In the genomic region with DNA sequence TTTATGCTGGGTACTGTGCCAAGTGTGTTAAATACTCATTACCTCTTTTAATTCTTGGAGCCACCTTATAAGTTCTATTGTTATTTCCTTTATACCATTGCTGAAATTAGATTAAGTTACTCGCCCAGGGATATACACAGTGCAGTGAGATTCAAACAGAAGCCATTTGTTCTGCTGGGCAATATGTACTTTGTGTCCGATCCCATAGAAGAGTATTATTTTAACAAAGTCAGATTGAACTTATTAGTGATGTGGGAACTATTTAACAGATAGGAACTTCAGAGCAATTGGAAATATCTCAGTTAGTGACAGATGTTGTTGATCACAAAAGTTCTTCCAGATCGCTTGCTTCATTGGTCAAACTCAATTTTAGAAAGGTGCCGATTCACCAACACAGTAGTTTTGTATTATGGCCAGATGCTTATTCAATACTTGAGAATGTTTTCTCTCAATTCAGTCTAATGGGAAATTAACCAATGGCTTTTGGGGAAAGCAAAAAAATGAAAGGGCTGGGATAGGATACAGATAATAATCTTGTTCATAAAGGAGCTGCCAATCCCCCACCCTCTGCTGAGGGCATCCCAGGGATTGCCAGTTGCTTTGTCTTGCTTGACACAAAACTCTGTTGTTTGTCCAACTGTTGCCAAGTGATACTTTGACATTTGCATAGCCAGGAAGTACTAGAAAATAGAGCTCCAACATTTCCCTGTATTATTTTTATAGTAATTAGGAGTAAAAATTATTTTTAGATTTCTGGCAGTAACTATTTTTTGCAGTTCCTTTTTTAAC, we compare ENCODE assay signal across 19 cellular contexts.
DNase-seq lines count a peak whose midpoint lies in the region; ATAC-seq and TF ChIP-seq lines count a peak whose summit lies in the region.
"Had no signal": no experiment of that assay in that cellular context is flagged by ENCODE, and none has a peak within 500 bp of the region (broad histone marks: within the 10 kb centered on the region; RNA-seq: fewer than 3 reads in every experiment).

No MANE protein-coding gene starts in this region.

- peaks cover 0 to 12% (median 0%) of the 10 kb centered on the region in 3 donors for H3K4me1 ChIP-seq in gastroesophageal sphincter

- intact Hi-C loops in lower leg skin (cut with DNase I; ENCODE audit: low total_unique reads): no loop called here

- no peaks in the 10 kb centered on the region for H3K36me3 ChIP-seq in gastroesophageal sphincter
- H3K36me3 ChIP-seq: WERI-Rb-1 had no signal

- no peak for TF ChIP-seq EP300 in gastroesophageal sphincter (IDR thresholded peaks at IDR 0.05)

- ATAC-seq in gastroesophageal sphincter (peak; percentile 28), GM21423 (IDR thresholded peaks at IDR 0.05; ENCODE audit: unreplicated experiment) (no peak)
- ATAC-seq: left colon had no signal

- no peaks in the 10 kb centered on the region for H3K27me3 ChIP-seq in gastroesophageal sphincter

- H3K9me3 ChIP-seq in gastroesophageal sphincter: no peaks in the 10 kb centered on the region
- H3K9me3 ChIP-seq: Caco-2 had no signal

- no peak overlapping the region for H3K27ac ChIP-seq in gastroesophageal sphincter
- H3K27ac ChIP-seq: 22Rv1, WERI-Rb-1 had no signal

- DNase-seq in DMS 273 (lab: John Stamatoyannopoulos, UW; ENCODE audit: unreplicated experiment): peak; percentile 23
- no peak for DNase-seq in DMS 273 treated with DMSO at 0.1 percent for 48 hours (lab: John Stamatoyannopoulos, UW)
- peak; percentile 13 for DNase-seq in NCI-H1048 (lab: John Stamatoyannopoulos, UW)
- DNase-seq in nucleus accumbens (lab: John Stamatoyannopoulos, UW): peak in 40 of 56 donors; percentile 2 to 73 (median 34)
- DNase-seq in stimulated activated CD4-positive, alpha-beta T cell treated with anti-CD3 and anti-CD28 coated beads, Interleukin-1b, Interleukin-23, amount 100 ng/mL, for 48 hours: no peak
- DNase-seq in lower leg skin (ENCODE audit: low spot score in 2 of 2): no peak
- DNase-seq: activated CD8-positive, alpha-beta memory T cell treated with anti-CD3 and anti-CD28 coated beads, Interleukin-2, amount 50 U/mL, for 48 hours; activated effector memory CD4-positive, alpha-beta T cell treated with Interleukin-2 at 50 U/mL for 16 hours; Caco-2; central memory CD4-positive, alpha-beta T cell; KG1; left colon; NCI-H1930; NCI-H345; retina; WERI-Rb-1 had no signal

- no peak for TF ChIP-seq POLR2A in gastroesophageal sphincter (IDR thresholded peaks at IDR 0.05)
- TF ChIP-seq POLR2A in lower leg skin (IDR thresholded peaks at IDR 0.05): no peak

- 45 to 70% methylated on average over 4 of the region's 4 CpGs for WGBS in gastroesophageal sphincter (ENCODE audit: low coverage in 1 of 2), 2 donors
- WGBS in lower leg skin, 2 donors: 40 to 50% methylated on average over 4 of the region's 4 CpGs

- H3K4me3 ChIP-seq in gastroesophageal sphincter: no peak overlapping the region
- no peak overlapping the region for H3K4me3 ChIP-seq in lower leg skin (ENCODE audit: low read depth, poor library complexity, severe bottlenecking)

- no peak for TF ChIP-seq CTCF in gastroesophageal sphincter (IDR thresholded peaks at IDR 0.05)
- no peak for TF ChIP-seq CTCF in lower leg skin (IDR thresholded peaks at IDR 0.05)

Comparison
In these comparisons a context has a peak if more than half of its experiments do, and no peak if none do; other contexts are left out.
1. DNase-seq: peak in DMS 273 (single experiment), NCI-H1048 (single experiment) and nucleus accumbens (40 of 56); none in DMS 273 treated with DMSO at 0.1 percent for 48 hours (single experiment), stimulated activated CD4-positive, alpha-beta T cell treated with anti-CD3 and anti-CD28 coated beads, Interleukin-1b, Interleukin-23, amount 100 ng/mL, for 48 hours (single experiment) and lower leg skin (0 of 2).